In the genomic region with DNA sequence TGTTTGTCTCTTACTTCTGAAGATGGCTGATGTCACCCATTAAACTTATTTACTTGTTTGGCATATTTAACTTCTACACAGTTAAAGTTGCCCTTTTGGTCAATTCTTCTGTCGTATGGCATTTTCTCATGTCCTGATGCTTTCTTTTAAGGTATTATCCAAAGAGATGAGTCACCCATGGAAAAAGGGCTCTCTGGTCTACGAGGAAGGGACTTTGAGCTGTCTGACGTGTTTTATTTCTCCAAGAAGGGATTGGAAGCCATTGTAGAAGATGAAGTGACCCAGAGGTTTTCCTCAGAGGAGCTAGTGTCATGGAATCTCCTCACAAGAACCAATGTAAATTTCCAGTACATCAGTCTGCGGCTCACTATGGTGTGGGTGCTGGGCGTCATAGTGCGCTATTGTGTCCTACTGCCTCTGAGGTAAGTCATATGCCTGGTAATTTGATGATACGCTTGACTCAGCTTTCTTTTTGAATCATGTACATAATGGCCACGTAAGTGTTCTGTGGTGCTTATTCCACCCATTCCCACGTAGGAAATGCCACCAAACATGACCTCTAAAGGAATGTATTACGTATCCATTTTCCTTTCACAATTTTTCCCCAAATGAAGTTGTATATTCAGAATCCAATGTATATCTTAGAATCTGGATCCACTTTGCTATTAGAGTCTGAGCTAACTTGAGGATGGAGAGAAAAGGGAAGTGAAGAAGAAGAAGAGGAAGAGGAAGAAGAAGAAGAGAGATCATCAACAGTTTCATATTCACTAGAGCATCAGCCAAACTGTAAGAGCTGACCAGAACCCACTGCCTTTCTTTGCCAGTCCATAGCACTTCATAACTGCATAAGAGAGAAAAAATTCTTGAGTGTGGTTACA, we compare ENCODE assay signal across 11 cellular contexts. TPM values are rescaled to one million over a fixed set of nuclear protein-coding genes. Genes with fewer than 3 reads are reported as not detected.
DNase-seq lines count a peak whose midpoint lies in the region; ATAC-seq and TF ChIP-seq lines count a peak whose summit lies in the region.
"Had no signal": no experiment of that assay in that cellular context is flagged by ENCODE, and none has a peak within 500 bp of the region (broad histone marks: within the 10 kb centered on the region; RNA-seq: fewer than 3 reads in every experiment).

No MANE protein-coding gene starts in this region.

- CTCF ChIA-PET in RWPE1 (lab: Yijun Ruan, JAX), result interaction anchor here (0.7 to 0.9 kb wide), 2 partner anchors 54 to 72 kb away, joined by 3 read pairs; no protein-coding TSS in a partner anchor

- no peak overlapping the region for H3K27ac Mint-ChIP-seq in chondrocyte (ENCODE audit: unreplicated experiment)

- no peaks in the 10 kb centered on the region for H3K4me1 Mint-ChIP-seq in chondrocyte (ENCODE audit: low read depth)

- no peaks in the 10 kb centered on the region for H3K9me3 Mint-ChIP-seq in chondrocyte (ENCODE audit: low read depth)

- peaks cover 9% of the 10 kb centered on the region for H3K27me3 Mint-ChIP-seq in chondrocyte (ENCODE audit: low read depth)

- H3K36me3 Mint-ChIP-seq in chondrocyte (ENCODE audit: low read depth), result no peaks in the 10 kb centered on the region

- POLR2A ChIA-PET in RWPE1 (lab: Yijun Ruan, JAX; ENCODE audit: low non-redundant PET), result no interaction called here

- ATAC-seq in GM18520 (IDR thresholded peaks at IDR 0.05; ENCODE audit: unreplicated experiment), result peak; percentile 63
- ATAC-seq in GM21723 (IDR thresholded peaks at IDR 0.05; ENCODE audit: unreplicated experiment), result peak; percentile 85
- peak; percentile 75 for ATAC-seq in HG03520 (IDR thresholded peaks at IDR 0.05; ENCODE audit: unreplicated experiment)

- no peak for TF ChIP-seq CTCF in RWPE1 (conservative IDR thresholded peaks at IDR 0.05; ENCODE audit: low read depth)
- no peak for TF ChIP-seq CTCF in chondrocyte (IDR thresholded peaks at IDR 0.05)

- no peak overlapping the region for H3K27ac ChIP-seq in RWPE1

- peak; percentile 26 for DNase-seq in germinal center (ENCODE audit: low spot score)
- no peak for DNase-seq in RWPE1 (ENCODE audit: low spot score)
- no peak for DNase-seq in GOT3 (lab: John Stamatoyannopoulos, UW)
- no peak for DNase-seq in ACHN
- no peak for DNase-seq in chondrocyte (ENCODE audit: low spot score)
- DNase-seq: amniotic stem cell, IMR-90, T-helper 1 cell had no signal

- H3K4me3 Mint-ChIP-seq in chondrocyte (ENCODE audit: unreplicated experiment), result no peak overlapping the region

- in situ Hi-C loops in ACHN (cut with HindIII; ENCODE audit: low pct_ligation_motif_present, low pct_unique_long_range_greater_than_20kb, low sequenced_read_pairs), result no loop called here

RNA-seq across cellular contexts. Expression of a gene that starts 45.7 kb away (rescaled TPM):
- 0.07 to 0.17 TPM (median 0.15 TPM) in 3 replicates for total RNA-seq in chondrocyte
